Comparison of ENCODE assay signal across 18 cellular contexts in genomic region chr14:22533739-22534359, GRCh38. TPM values are rescaled to one million over a fixed set of nuclear protein-coding genes. Genes with fewer than 3 reads are reported as not detected.
A peak's percentile ranks its signal among the peaks of the same experiment; 100 is the strongest.
DNase-seq lines count a peak whose midpoint lies in the region; ATAC-seq and TF ChIP-seq lines count a peak whose summit lies in the region.
"Had no signal": no experiment of that assay in that cellular context is flagged by ENCODE, and none has a peak within 500 bp of the region (broad histone marks: within the 10 kb centered on the region; RNA-seq: fewer than 3 reads in every experiment).

No MANE protein-coding gene starts in this region.

- H3K4me3 Mint-ChIP-seq in activated naive CD4-positive, alpha-beta T cell treated with anti-CD3 and anti-CD28 coated beads for 36 hours: peak overlapping the region; percentile 77
- peak overlapping the region; percentile 88 for H3K4me3 Mint-ChIP-seq in activated naive CD8-positive, alpha-beta T cell
- H3K4me3 Mint-ChIP-seq in stimulated activated effector memory CD8-positive, alpha-beta T cell treated with anti-CD3 and anti-CD28 coated beads, Interleukin-12 subunit alpha, Interleukin-12 subunit beta, amount 100 ng/mL, for 72 hours: peak overlapping the region; percentile 78

- DNase-seq in activated naive CD4-positive, alpha-beta T cell treated with anti-CD3 and anti-CD28 coated beads for 36 hours: no peak
- DNase-seq in activated naive CD4-positive, alpha-beta T cell (lab: John Stamatoyannopoulos, UW): no peak
- no peak for DNase-seq in stimulated activated effector memory CD8-positive, alpha-beta T cell treated with anti-CD3 and anti-CD28 coated beads, Interleukin-12 subunit alpha, Interleukin-12 subunit beta, amount 100 ng/mL, for 72 hours (ENCODE audit: low spot score in 2 of 2)
- no peak for DNase-seq in activated CD4-positive, CD25-positive, alpha-beta regulatory T cell (lab: John Stamatoyannopoulos, UW)
- DNase-seq in Peyer's patch: no peak
- DNase-seq: activated CD4-positive, alpha-beta T cell treated with anti-CD3 and anti-CD28 coated beads, Interleukin-2, amount 50 U/mL, for 48 hours; hypothalamus; Kasumi-1; left colon; NCI-H1436; NCI-H82; posterior cingulate gyrus; small intestine; stimulated activated naive CD4-positive, alpha-beta T cell treated with Interleukin-2 at 50 U/mL for 16 hours had no signal

- H3K4me1 ChIP-seq in Peyer's patch: peaks cover 0 to 12% (median 3%) of the 10 kb centered on the region in 4 donors

- no peaks in the 10 kb centered on the region for H3K9me3 Mint-ChIP-seq in activated naive CD4-positive, alpha-beta T cell treated with anti-CD3 and anti-CD28 coated beads for 36 hours
- H3K9me3 Mint-ChIP-seq in activated naive CD8-positive, alpha-beta T cell (ENCODE audit: low read depth): no peaks in the 10 kb centered on the region
- H3K9me3 Mint-ChIP-seq in stimulated activated effector memory CD8-positive, alpha-beta T cell treated with anti-CD3 and anti-CD28 coated beads, Interleukin-12 subunit alpha, Interleukin-12 subunit beta, amount 100 ng/mL, for 72 hours: no peaks in the 10 kb centered on the region

- H3K4me3 ChIP-seq in Peyer's patch: no peak overlapping the region
- H3K4me3 ChIP-seq: vagina had no signal

- H3K27me3 Mint-ChIP-seq in activated naive CD4-positive, alpha-beta T cell treated with anti-CD3 and anti-CD28 coated beads for 36 hours (ENCODE audit: low read depth): no peaks in the 10 kb centered on the region
- H3K27me3 Mint-ChIP-seq in activated naive CD8-positive, alpha-beta T cell: no peaks in the 10 kb centered on the region

- H3K36me3 ChIP-seq in Peyer's patch: no peaks in the 10 kb centered on the region
- H3K36me3 ChIP-seq: vagina had no signal

- peak; percentile 33 for TF ChIP-seq POLR2A in GM18951 (IDR thresholded peaks at IDR 0.05; ENCODE audit: extremely low read depth, insufficient read depth, insufficient read length)
- no peak for TF ChIP-seq POLR2A in Peyer's patch (IDR thresholded peaks at IDR 0.05)

- in situ Hi-C loops in GM18951 (cut with MboI; ENCODE audit: low sequenced_read_pairs, unreplicated experiment): no loop called here

- no peaks in the 10 kb centered on the region for H3K9me3 ChIP-seq in Peyer's patch
- H3K9me3 ChIP-seq: vagina had no signal

- H3K4me1 Mint-ChIP-seq in activated naive CD4-positive, alpha-beta T cell treated with anti-CD3 and anti-CD28 coated beads for 36 hours (ENCODE audit: low read depth): peaks cover 86% of the 10 kb centered on the region
- peaks cover 94% of the 10 kb centered on the region for H3K4me1 Mint-ChIP-seq in activated naive CD8-positive, alpha-beta T cell (ENCODE audit: low read depth)
- peaks cover 90% of the 10 kb centered on the region for H3K4me1 Mint-ChIP-seq in stimulated activated effector memory CD8-positive, alpha-beta T cell treated with anti-CD3 and anti-CD28 coated beads, Interleukin-12 subunit alpha, Interleukin-12 subunit beta, amount 100 ng/mL, for 72 hours

- no peak for TF ChIP-seq CTCF in Peyer's patch (IDR thresholded peaks at IDR 0.05)

- CTCF ChIA-PET in activated naive CD4-positive, alpha-beta T cell treated with anti-CD3 and anti-CD28 coated beads for 36 hours (lab: Charles Lee): interaction anchor here (0.7 to 6.5 kb wide), 13 partner anchors 7 to 371 kb away, joined by 3 to 29 read pairs (median 3); no protein-coding TSS in a partner anchor

- peak overlapping the region in 2 of 4 donors; percentile 4 to 76 for H3K27ac ChIP-seq in Peyer's patch
- H3K27ac ChIP-seq: vagina had no signal

- H3K27me3 ChIP-seq in Peyer's patch: no peaks in the 10 kb centered on the region
- H3K27me3 ChIP-seq: vagina had no signal

- ATAC-seq in stimulated activated effector memory CD8-positive, alpha-beta T cell treated with anti-CD3 and anti-CD28 coated beads, Interleukin-12 subunit alpha, Interleukin-12 subunit beta, amount 100 ng/mL, for 72 hours: no peak
- ATAC-seq in HG02610 (IDR thresholded peaks at IDR 0.05; ENCODE audit: unreplicated experiment): no peak
- ATAC-seq: left colon had no signal

- intact Hi-C loops in activated naive CD4-positive, alpha-beta T cell treated with anti-CD3 and anti-CD28 coated beads for 36 hours (cut with micrococcal nuclease): loop anchor here (5.0 kb wide), 3 partner anchors 33 to 1267 kb away; partner anchors contain the start of gene HNRNPC

- H3K27ac Mint-ChIP-seq in activated naive CD4-positive, alpha-beta T cell treated with anti-CD3 and anti-CD28 coated beads for 36 hours: peak overlapping the region; percentile 98
- H3K27ac Mint-ChIP-seq in activated naive CD8-positive, alpha-beta T cell: peak overlapping the region; percentile 98
- H3K27ac Mint-ChIP-seq in stimulated activated effector memory CD8-positive, alpha-beta T cell treated with anti-CD3 and anti-CD28 coated beads, Interleukin-12 subunit alpha, Interleukin-12 subunit beta, amount 100 ng/mL, for 72 hours: peak overlapping the region; percentile 99

- peaks cover 94% of the 10 kb centered on the region for H3K36me3 Mint-ChIP-seq in activated naive CD4-positive, alpha-beta T cell treated with anti-CD3 and anti-CD28 coated beads for 36 hours (ENCODE audit: low read depth)
- H3K36me3 Mint-ChIP-seq in activated naive CD8-positive, alpha-beta T cell: peaks cover 64% of the 10 kb centered on the region
- peaks cover 100% of the 10 kb centered on the region for H3K36me3 Mint-ChIP-seq in stimulated activated effector memory CD8-positive, alpha-beta T cell treated with anti-CD3 and anti-CD28 coated beads, Interleukin-12 subunit alpha, Interleukin-12 subunit beta, amount 100 ng/mL, for 72 hours

RNA-seq across cellular contexts. Expression of gene DAD1, which starts 55.2 kb away (rescaled TPM):
- 100 to 1,000 TPM; 219 to 226 TPM for total RNA-seq in activated naive CD4-positive, alpha-beta T cell treated with anti-CD3 and anti-CD28 coated beads for 36 hours
- total RNA-seq in Peyer's patch: 100 to 1,000 TPM in 2 of 4 donors, 10 to 100 TPM in 2; 52.0 to 173 (median 123) TPM
